ENCODE assay signal across 8 cellular contexts in genomic region chr3:49686769-49687418, GRCh38. TPM values are rescaled to one million over a fixed set of nuclear protein-coding genes. Genes with fewer than 3 reads are reported as not detected.
DNase-seq lines count a peak whose midpoint lies in the region; ATAC-seq and TF ChIP-seq lines count a peak whose summit lies in the region.
"Not testable (repeated sequence)": the region's sequence is repeated elsewhere in the genome, so short reads cannot be mapped to it uniquely, and the experiment has no call there.

No MANE protein-coding gene starts in this region.

- peak in 2 of 3 donors; percentile 34 to 40 for DNase-seq in CD4-positive, CD25-positive, alpha-beta regulatory T cell
- DNase-seq in RWPE1 (ENCODE audit: low spot score), result not testable (repeated sequence)
- peak; percentile 49 for DNase-seq in activated T-cell treated with anti-CD3 and anti-CD28 coated beads for 48 hours (ENCODE audit: low read depth)
- DNase-seq in mammary epithelial cell, result peak; percentile 54
- DNase-seq in foreskin fibroblast, result peak; percentile 54 to 80
- DNase-seq in left lung, result peak; percentile 78 to 89
- DNase-seq in prostate gland (ENCODE audit: low spot score), result peak; percentile 41
- peak; percentile 65 for DNase-seq in stimulated activated naive CD8-positive, alpha-beta T cell treated with anti-CD3 and anti-CD28 coated beads, Interleukin-15, Interleukin-2, amounts not matched to agents 100 U/mL and 50 U/mL, for 24 hours

- peaks cover 4 to 42% (median 19%) of the 10 kb centered on the region in 4 donors for H3K4me1 Mint-ChIP-seq in CD4-positive, CD25-positive, alpha-beta regulatory T cell

- intact Hi-C loops in mammary epithelial cell (cut with micrococcal nuclease); left lung (cut with DNase I); prostate gland (cut with DNase I): not testable (repeated sequence)

- peaks cover 16% of the 10 kb centered on the region for H3K27me3 Mint-ChIP-seq in CD4-positive, CD25-positive, alpha-beta regulatory T cell

- CTCF ChIA-PET in RWPE1 (lab: Yijun Ruan, JAX), result interaction anchor here (0.7 kb wide), 1 partner anchor 30 kb away, joined by 3 read pairs; no protein-coding TSS in a partner anchor
- CTCF ChIA-PET in mammary epithelial cell (lab: Charles Lee; ENCODE audit: low non-redundant PET), result not testable (repeated sequence)

- in situ Hi-C loops in mammary epithelial cell (cut with MboI; ENCODE audit: low sequenced_read_pairs in 2 of 2), result not testable (repeated sequence)

- H3K27ac Mint-ChIP-seq in CD4-positive, CD25-positive, alpha-beta regulatory T cell, result not testable (repeated sequence)

- not testable (repeated sequence) for H3K9ac ChIP-seq in mammary epithelial cell (ENCODE audit: insufficient read depth, low read length)

- H3K79me2 ChIP-seq in mammary epithelial cell (ENCODE audit: insufficient read depth, low read length), result peaks cover 22% of the 10 kb centered on the region

- H4K20me1 ChIP-seq in mammary epithelial cell (ENCODE audit: insufficient read depth, low read length), result not testable (repeated sequence)

- peak overlapping the region; percentile 84 for H3K4me2 ChIP-seq in mammary epithelial cell (ENCODE audit: insufficient read depth, low read depth, low read length)

- TF ChIP-seq POLR2A in prostate gland (IDR thresholded peaks at IDR 0.05), result not testable (repeated sequence)

- not testable (repeated sequence) for H3K27me3 ChIP-seq in CD4-positive, CD25-positive, alpha-beta regulatory T cell (ENCODE audit: control insufficient read depth, insufficient read depth, low read length); mammary epithelial cell (ENCODE audit: insufficient read depth, low read length); prostate gland (replicated peaks; ENCODE audit: insufficient read depth)
- H3K27me3 ChIP-seq in left lung, result peaks cover 0 to 23% of the 10 kb centered on the region in 2 donors

- not testable (repeated sequence) for H3K9me3 Mint-ChIP-seq in CD4-positive, CD25-positive, alpha-beta regulatory T cell

- peak overlapping the region; percentile 54 to 71 (median 62) for H3K4me3 Mint-ChIP-seq in CD4-positive, CD25-positive, alpha-beta regulatory T cell

- TF ChIP-seq CTCF in RWPE1 (conservative IDR thresholded peaks at IDR 0.05; ENCODE audit: low read depth); mammary epithelial cell (conservative IDR thresholded peaks at IDR 0.05 in 1 of 2, IDR thresholded peaks at IDR 0.05 in 1 of 2; ENCODE audit: extremely low read depth in 1 of 2, insufficient read depth in 1 of 2, low read depth in 1 of 2, low read length in 2 of 2); foreskin fibroblast (IDR thresholded peaks at IDR 0.05; ENCODE audit: low read depth, low read length); left lung (IDR thresholded peaks at IDR 0.05); prostate gland (IDR thresholded peaks at IDR 0.05): not testable (repeated sequence)

- H3K27ac ChIP-seq in CD4-positive, CD25-positive, alpha-beta regulatory T cell (ENCODE audit: insufficient read depth, low read length, poor library complexity, severe bottlenecking); mammary epithelial cell (ENCODE audit: insufficient read depth, low read depth, low read length); left lung: not testable (repeated sequence)
- peak overlapping the region; percentile 31; the same call in 1 of the 2 replicates for H3K27ac ChIP-seq in RWPE1
- peak overlapping the region in 1 of 2 donors; percentile 35 for H3K27ac ChIP-seq in prostate gland

- WGBS in mammary epithelial cell (ENCODE audit: low coverage, missing lambda C conversion rate), result 4% methylated on average over 32 of the region's 43 CpGs
- 9% methylated on average over 34 of the region's 43 CpGs for WGBS in prostate gland

- H3K36me3 ChIP-seq in CD4-positive, CD25-positive, alpha-beta regulatory T cell (ENCODE audit: control insufficient read depth, insufficient read depth, low read length), result peaks cover 21% of the 10 kb centered on the region
- peaks cover 10% of the 10 kb centered on the region for H3K36me3 ChIP-seq in mammary epithelial cell (ENCODE audit: insufficient read depth, low read length)
- H3K36me3 ChIP-seq in left lung, result peaks cover 0 to 33% of the 10 kb centered on the region in 2 donors
- H3K36me3 ChIP-seq in prostate gland, result peaks cover 8 to 16% of the 10 kb centered on the region in 2 donors

- H3K9me3 ChIP-seq in CD4-positive, CD25-positive, alpha-beta regulatory T cell (ENCODE audit: control insufficient read depth in 2 of 2, low read length in 2 of 2); mammary epithelial cell (replicated peaks; ENCODE audit: insufficient read depth, low read length); left lung; prostate gland: not testable (repeated sequence)

- POLR2A ChIA-PET in RWPE1 (lab: Yijun Ruan, JAX; ENCODE audit: low non-redundant PET), result not testable (repeated sequence)

- dilution Hi-C loops in mammary epithelial cell (cut with HindIII; ENCODE audit: low sequenced_read_pairs), result not testable (repeated sequence)

- not testable (repeated sequence) for H3K36me3 Mint-ChIP-seq in CD4-positive, CD25-positive, alpha-beta regulatory T cell

- peaks cover 36% of the 10 kb centered on the region for H3K4me1 ChIP-seq in CD4-positive, CD25-positive, alpha-beta regulatory T cell (ENCODE audit: control insufficient read depth, insufficient read depth, low read length, poor library complexity, severe bottlenecking)
- H3K4me1 ChIP-seq in mammary epithelial cell (ENCODE audit: insufficient read depth, low read length) (peaks cover 18% of the 10 kb centered on the region), left lung (peaks cover 9 to 40% of the 10 kb centered on the region in 2 donors)
- H3K4me1 ChIP-seq in prostate gland (replicated peaks), result not testable (repeated sequence)

- peak overlapping the region; percentile 65 for H2AFZ ChIP-seq in mammary epithelial cell (ENCODE audit: low read depth, low read length)

- BruUV-seq in mammary epithelial cell (replicated peaks; lab: Mats Ljungman, UMichigan), result not testable (repeated sequence)

- not testable (repeated sequence) for ATAC-seq in CD4-positive, CD25-positive, alpha-beta regulatory T cell (ENCODE audit: low read depth in 2 of 2)
- peak; percentile 81 for ATAC-seq in left lung
- ATAC-seq in stimulated activated naive CD8-positive, alpha-beta T cell treated with anti-CD3 and anti-CD28 coated beads, Interleukin-15, Interleukin-2, amounts not matched to agents 100 U/mL and 50 U/mL, for 24 hours, result peak; percentile 34

- not testable (repeated sequence) for H3K4me3 ChIP-seq in CD4-positive, CD25-positive, alpha-beta regulatory T cell (ENCODE audit: low read depth, low read length)
- H3K4me3 ChIP-seq in mammary epithelial cell (replicated peaks in 1 of 3; ENCODE audit: insufficient read depth in 1 of 3, low read depth in 2 of 3, low read length in 3 of 3) (peak overlapping the region in 2 of 3 experiments; percentile 39 to 42), foreskin fibroblast (ENCODE audit: low read depth in 1 of 2, low read length in 2 of 2) (peak overlapping the region; percentile 22 to 31), left lung (peak overlapping the region; percentile 35 to 36), prostate gland (peak overlapping the region; percentile 14 to 27)

RNA-seq across cellular contexts. Expression of gene MST1, which starts 2.4 kb away (rescaled TPM):
- 4.1 TPM for total RNA-seq in CD4-positive, CD25-positive, alpha-beta regulatory T cell
- 1 to 10 TPM in 2 of 4 donors, under 1 TPM in 2; 0.76 to 1.6 (median 0.97) TPM for polyA plus RNA-seq in CD4-positive, CD25-positive, alpha-beta regulatory T cell
- total RNA-seq in mammary epithelial cell (10 to 100 TPM in 1 of 2 donors, 1 to 10 TPM in 1; 8.3 to 13.6 TPM), left lung (10 to 100 TPM; 12.5 to 19.1 TPM), prostate gland (10 to 100 TPM; 10.2 to 32.2 TPM)
- polyA plus RNA-seq in mammary epithelial cell, result 5.5 TPM
- polyA minus RNA-seq in mammary epithelial cell, result not detected

RNA-seq across cellular contexts. Expression of gene RNF123, which starts 2.5 kb away (rescaled TPM):
- total RNA-seq in CD4-positive, CD25-positive, alpha-beta regulatory T cell, result 47.1 TPM
- 10 to 100 TPM in 3 of 4 donors, 1 to 10 TPM in 1; 9.8 to 16.6 (median 12.6) TPM for polyA plus RNA-seq in CD4-positive, CD25-positive, alpha-beta regulatory T cell
- total RNA-seq in mammary epithelial cell (10 to 100 TPM; 27.7 to 41.5 TPM), left lung (10 to 100 TPM; 40.9 to 45.0 TPM), prostate gland (10 to 100 TPM; 24.9 to 58.3 TPM)
- 34.0 TPM for polyA plus RNA-seq in mammary epithelial cell
- polyA minus RNA-seq in mammary epithelial cell, result 54.0 TPM

RNA-seq across cellular contexts. Expression of gene APEH, which starts 12.7 kb away (rescaled TPM):
- 87.7 TPM for total RNA-seq in CD4-positive, CD25-positive, alpha-beta regulatory T cell
- 100 to 1,000 TPM; 126 to 138 (median 135) TPM for polyA plus RNA-seq in CD4-positive, CD25-positive, alpha-beta regulatory T cell
- total RNA-seq in mammary epithelial cell, result 100 to 1,000 TPM; 130 to 183 TPM
- 188 TPM for polyA plus RNA-seq in mammary epithelial cell
- 270 TPM for polyA minus RNA-seq in mammary epithelial cell
- 100 to 1,000 TPM; 121 to 122 TPM for total RNA-seq in left lung
- total RNA-seq in prostate gland, result 100 to 1,000 TPM in 1 of 2 donors, 10 to 100 TPM in 1; 84.4 to 116 TPM

RNA-seq across cellular contexts. Expression of gene AMIGO3, which starts 32.6 kb away (rescaled TPM):
- total RNA-seq in CD4-positive, CD25-positive, alpha-beta regulatory T cell, result not detected
- 1 to 10 TPM in 3 of 4 donors, under 1 TPM in 1; 0.53 to 1.5 (median 1.1) TPM for polyA plus RNA-seq in CD4-positive, CD25-positive, alpha-beta regulatory T cell
- total RNA-seq in mammary epithelial cell (under 1 TPM in 1 of 2 donors, not detected in 1; 0.50 TPM), left lung (under 1 TPM in 1 of 2 donors, not detected in 1; 0.47 TPM), prostate gland (10 to 100 TPM in 1 of 2 donors, 1 to 10 TPM in 1; 1.4 to 12.4 TPM)
- not detected for polyA plus RNA-seq in mammary epithelial cell
- 2.1 TPM for polyA minus RNA-seq in mammary epithelial cell

RNA-seq across cellular contexts. Expression of gene GMPPB, which starts 36.9 kb away (rescaled TPM):
- total RNA-seq in CD4-positive, CD25-positive, alpha-beta regulatory T cell, result 32.1 TPM
- polyA plus RNA-seq in CD4-positive, CD25-positive, alpha-beta regulatory T cell, result 10 to 100 TPM; 14.7 to 29.7 (median 16.9) TPM
- total RNA-seq in mammary epithelial cell, result 10 to 100 TPM; 19.2 to 38.4 TPM
- polyA plus RNA-seq in mammary epithelial cell, result 40.7 TPM
- polyA minus RNA-seq in mammary epithelial cell, result 48.7 TPM
- 10 to 100 TPM; 41.0 to 69.5 TPM for total RNA-seq in left lung
- total RNA-seq in prostate gland, result 10 to 100 TPM; 28.8 to 60.1 TPM
